Comparison of ENCODE assay signal across 11 cellular contexts in genomic region chr20:1932971-1933370, GRCh38. TPM values are rescaled to one million over a fixed set of nuclear protein-coding genes. Genes with fewer than 3 reads are reported as not detected.
A peak's percentile ranks its signal among the peaks of the same experiment; 100 is the strongest.
DNase-seq lines count a peak whose midpoint lies in the region; ATAC-seq and TF ChIP-seq lines count a peak whose summit lies in the region.
"Had no signal": no experiment of that assay in that cellular context is flagged by ENCODE, and none has a peak within 500 bp of the region (broad histone marks: within the 10 kb centered on the region; RNA-seq: fewer than 3 reads in every experiment).

No MANE protein-coding gene starts in this region.

- 56% methylated on average over 2 of the region's 2 CpGs for WGBS in right cardiac atrium
- 74 to 93% methylated on average over 2 of the region's 2 CpGs for WGBS in sigmoid colon, 2 donors

- no peaks in the 10 kb centered on the region for H3K27me3 ChIP-seq in right cardiac atrium (ENCODE audit: control insufficient read depth, insufficient read depth)
- H3K27me3 ChIP-seq in sigmoid colon, result no peaks in the 10 kb centered on the region

- H3K9me3 ChIP-seq in HEK293 (ENCODE audit: control insufficient read depth, insufficient read depth, low read depth, low read length) (no peaks in the 10 kb centered on the region), right cardiac atrium (ENCODE audit: control insufficient read depth, low read length) (no peaks in the 10 kb centered on the region), sigmoid colon (no peaks in the 10 kb centered on the region)

- H3K27ac ChIP-seq in HEK293 (ENCODE audit: extremely low read depth, low read depth, low read length), result no peak overlapping the region
- peak overlapping the region; percentile 4 for H3K27ac ChIP-seq in right cardiac atrium (ENCODE audit: low read length)
- H3K27ac ChIP-seq in sigmoid colon, result peak overlapping the region in 3 of 4 donors; percentile 60 to 79 (median 65)

- H3K36me3 ChIP-seq in HEK293 (ENCODE audit: control insufficient read depth in 2 of 2, insufficient read depth in 1 of 2, low read length in 2 of 2) (peaks cover 0 to 5% of the 10 kb centered on the region in 2 experiments; a peak in 1 of 3 replicates), sigmoid colon (peaks cover 0 to 15% (median 5%) of the 10 kb centered on the region in 4 donors)

- CTCF ChIA-PET in HEK293 (lab: Yijun Ruan, JAX) (no interaction called here), WTC11 (lab: Charles Lee) (no interaction called here), HEK293T (lab: Yijun Ruan, JAX) (no interaction called here)

- TF ChIP-seq CTCF in HEK293 (tag by site-specific recombination; IDR thresholded peaks at IDR 0.05) (no peak), WTC11 (IDR thresholded peaks at IDR 0.05) (no peak), sigmoid colon (IDR thresholded peaks at IDR 0.05) (no peak)

- H3K4me3 ChIP-seq in HEK293 (ENCODE audit: low read depth, low read length) (no peak overlapping the region), right cardiac atrium (ENCODE audit: low read length) (no peak overlapping the region), sigmoid colon (no peak overlapping the region)

- intact Hi-C loops in right cardiac atrium (cut with DNase I) (no loop called here), sigmoid colon (cut with DNase I) (loop anchor here (2.0 kb wide), 1 partner anchor 88 kb away; no protein-coding TSS in a partner anchor)

- POLR2A ChIA-PET in HEK293 (lab: Yijun Ruan, JAX), result no interaction called here
- POLR2A ChIA-PET in WTC11 (lab: Charles Lee), result no interaction called here
- POLR2A ChIA-PET in HEK293T (lab: Yijun Ruan, JAX), result no interaction called here

- H3K4me1 Mint-ChIP-seq in WTC11, result peaks cover 14% of the 10 kb centered on the region

- H3K36me3 Mint-ChIP-seq in WTC11, result 0 out of 2 replicates have a peak, but pooled peaks cover under 1% of the 10 kb centered on the region

- no peak for TF ChIP-seq EP300 in sigmoid colon (IDR thresholded peaks at IDR 0.05)

- DNase-seq in WTC11 (ENCODE audit: low spot score), result no peak
- DNase-seq in right cardiac atrium, result no peak
- no peak for DNase-seq in sigmoid colon
- DNase-seq in HPDE6-E6E7 (ENCODE audit: extremely low spot score), result no peak
- no peak for DNase-seq in NCI-H1105 treated with DMSO at 0.1 percent for 48 hours (lab: John Stamatoyannopoulos, UW)
- DNase-seq in HEK293T (ENCODE audit: extremely low spot score), result no peak
- DNase-seq: NCI-H146, NCI-H2227 treated with DMSO at 0.1 percent for 48 hours, NCI-H526, OCI-M1 had no signal

- no peak overlapping the region for H3K27ac Mint-ChIP-seq in WTC11

- no peaks in the 10 kb centered on the region for H3K9me3 Mint-ChIP-seq in WTC11

- H3K4me3 Mint-ChIP-seq in WTC11, result no peak overlapping the region

- no peak for TF ChIP-seq POLR2A in sigmoid colon (IDR thresholded peaks at IDR 0.05)

- H3K4me1 ChIP-seq in HEK293 (ENCODE audit: control insufficient read depth, insufficient read depth, low read length) (no peaks in the 10 kb centered on the region), right cardiac atrium (ENCODE audit: control insufficient read depth, insufficient read depth, low read length) (peaks cover 18% of the 10 kb centered on the region), sigmoid colon (peaks cover 0 to 35% (median 28%) of the 10 kb centered on the region in 4 donors)

- ATAC-seq in WTC11 (no peak), right cardiac atrium (no peak)

- no peaks in the 10 kb centered on the region for H3K27me3 Mint-ChIP-seq in WTC11 (ENCODE audit: low read depth)

TF ChIP-seq in HEK293, 187 proteins besides CTCF, POLR2A, EP300 and RAD21:
- TF ChIP-seq ZNF623 (tag by site-specific recombination; IDR thresholded peaks at IDR 0.05) (peak; percentile 85), SCRT1 (tag by site-specific recombination; IDR thresholded peaks at IDR 0.05; ENCODE audit: borderline replicate concordance) (no peak)

TF ChIP-seq in WTC11, 78 proteins besides CTCF, POLR2A, EP300 and RAD21:
- 0 out of 2 replicates have a peak, but pooled peaks have one; percentile 28 for TF ChIP-seq GTF2I (CRISPR knock-in tag; conservative IDR thresholded peaks at IDR 0.05)
- TF ChIP-seq ESRRA (CRISPR knock-in tag; IDR thresholded peaks at IDR 0.05; ENCODE audit: borderline replicate concordance), result no peak
- TF ChIP-seq ATF2 (CRISPR knock-in tag; IDR thresholded peaks at IDR 0.05; ENCODE audit: borderline replicate concordance, low read depth), result no peak

TF ChIP-seq in HEK293T, 16 proteins besides CTCF, POLR2A, EP300 and RAD21:
- TF ChIP-seq ELF4 (IDR thresholded peaks at IDR 0.05) (no peak), HDGF (IDR thresholded peaks at IDR 0.05; ENCODE audit: borderline replicate concordance) (no peak), L3MBTL2 (conservative IDR thresholded peaks at IDR 0.05) (no peak), FOXM1 (IDR thresholded peaks at IDR 0.05; ENCODE audit: borderline replicate concordance) (no peak), PKNOX1 (IDR thresholded peaks at IDR 0.05) (no peak), CTBP1 (IDR thresholded peaks at IDR 0.05; ENCODE audit: borderline replicate concordance) (no peak)

RNA-seq across cellular contexts. Expression of gene SIRPA, which starts 37.8 kb away (rescaled TPM):
- total RNA-seq in WTC11 (2021) (5.9 to 8.9 TPM (median 6.7 TPM) in 3 replicates), right cardiac atrium (10 to 100 TPM; 28.1 to 45.2 (median 34.7) TPM), sigmoid colon (10 to 100 TPM; 16.3 to 25.5 (median 21.5) TPM)
- polyA plus RNA-seq in right cardiac atrium (19.5 TPM), sigmoid colon (10 to 100 TPM in 2 of 3 donors, 1 to 10 TPM in 1; 8.4 to 14.3 (median 12.5) TPM)
